8 cellular contexts compared by ENCODE assay signal in genomic region chr19:7658219-7658686, GRCh38. TPM values are rescaled to one million over a fixed set of nuclear protein-coding genes. Genes with fewer than 3 reads are reported as not detected.
DNase-seq lines count a peak whose midpoint lies in the region; ATAC-seq lines count a peak whose summit lies in the region.

No MANE protein-coding gene starts in this region.

- H3K36me3 Mint-ChIP-seq in activated T-cell treated with anti-CD3 and anti-CD28 coated beads, Interleukin-2, amount 50 U/mL, for 72 hours (ENCODE audit: insufficient read depth in 2 of 2) = no peaks in the 10 kb centered on the region

- H3K9me3 Mint-ChIP-seq in activated T-cell treated with anti-CD3 and anti-CD28 coated beads, Interleukin-2, amount 50 U/mL, for 72 hours = no peaks in the 10 kb centered on the region

- DNase-seq in activated T-cell treated with anti-CD3 and anti-CD28 coated beads for 24 hours (ENCODE audit: low read depth) (peak; percentile 32), activated T-cell treated with anti-CD3 and anti-CD28 coated beads for 4 hours (no peak), ACHN (no peak), G401 (ENCODE audit: low spot score) (no peak)
- peak; percentile 57 to 63 for DNase-seq in activated T-cell treated with anti-CD3 and anti-CD28 coated beads, Interleukin-2, amount 50 U/mL, for 72 hours
- peak; percentile 26 to 27 for DNase-seq in stimulated activated CD4-positive, alpha-beta T cell treated with anti-CD3 and anti-CD28 coated beads, Interleukin-15, amount 100 ng/mL, for 48 hours (ENCODE audit: low read depth in 2 of 2)

- peaks cover under 1% of the 10 kb centered on the region for H3K27me3 Mint-ChIP-seq in activated T-cell treated with anti-CD3 and anti-CD28 coated beads, Interleukin-2, amount 50 U/mL, for 72 hours (ENCODE audit: low read depth)

- in situ Hi-C loops in ACHN (cut with HindIII; ENCODE audit: low pct_ligation_motif_present, low pct_unique_long_range_greater_than_20kb, low sequenced_read_pairs) = no loop called here
- in situ Hi-C loops in G401 (cut with HindIII; ENCODE audit: low sequenced_read_pairs) = no loop called here

- ATAC-seq in HG03442 (IDR thresholded peaks at IDR 0.05; ENCODE audit: unreplicated experiment) (peak; percentile 53), HG02884 (IDR thresholded peaks at IDR 0.05; ENCODE audit: unreplicated experiment) (no peak)
- ATAC-seq in activated T-cell treated with anti-CD3 and anti-CD28 coated beads, Interleukin-2, amount 50 U/mL, for 72 hours (replicated peaks in 1 of 2) = peak; percentile 84 to 93

- H3K27ac Mint-ChIP-seq in activated T-cell treated with anti-CD3 and anti-CD28 coated beads, Interleukin-2, amount 50 U/mL, for 72 hours = peak overlapping the region; percentile 50

- peaks cover 31% of the 10 kb centered on the region for H3K4me1 Mint-ChIP-seq in activated T-cell treated with anti-CD3 and anti-CD28 coated beads, Interleukin-2, amount 50 U/mL, for 72 hours (ENCODE audit: low read depth)

- H3K4me3 Mint-ChIP-seq in activated T-cell treated with anti-CD3 and anti-CD28 coated beads, Interleukin-2, amount 50 U/mL, for 72 hours = peak overlapping the region; percentile 64 to 83

RNA-seq across cellular contexts. Expression of gene RETN, which starts 10.6 kb away (rescaled TPM):
- total RNA-seq in activated T-cell treated with anti-CD3 and anti-CD28 coated beads, Interleukin-2, amount 50 U/mL, for 72 hours = not detected
- total RNA-seq in G401 (2014; rRNA removed; shearing (Covaris generic)) = not detected in 2 replicates

RNA-seq across cellular contexts. Expression of gene MCEMP1, which starts 18.6 kb away (rescaled TPM):
- total RNA-seq in activated T-cell treated with anti-CD3 and anti-CD28 coated beads, Interleukin-2, amount 50 U/mL, for 72 hours = not detected
- total RNA-seq in G401 (2014; rRNA removed; shearing (Covaris generic)) = not detected in 2 replicates

RNA-seq across cellular contexts. Expression of gene STXBP2, which starts 21.3 kb away (rescaled TPM):
- total RNA-seq in activated T-cell treated with anti-CD3 and anti-CD28 coated beads, Interleukin-2, amount 50 U/mL, for 72 hours = 100 to 1,000 TPM; 132 TPM
- 0.20 TPM in 1 of 2 replicates, not detected in the other for total RNA-seq in G401 (2014; rRNA removed; shearing (Covaris generic))

RNA-seq across cellular contexts. Expression of gene TRAPPC5, which starts 22.4 kb away (rescaled TPM):
- 10 to 100 TPM; 73.0 to 78.2 TPM for total RNA-seq in activated T-cell treated with anti-CD3 and anti-CD28 coated beads, Interleukin-2, amount 50 U/mL, for 72 hours
- 131 and 153 TPM in 2 replicates for total RNA-seq in G401 (2014; rRNA removed; shearing (Covaris generic))

RNA-seq across cellular contexts. Expression of gene PCP2, which starts 24.7 kb away (rescaled TPM):
- 1 to 10 TPM; 1.9 to 2.2 TPM for total RNA-seq in activated T-cell treated with anti-CD3 and anti-CD28 coated beads, Interleukin-2, amount 50 U/mL, for 72 hours
- not detected in 2 replicates for total RNA-seq in G401 (2014; rRNA removed; shearing (Covaris generic))

Comparison
In these comparisons a context has a peak if more than half of its experiments do, and no peak if none do; other contexts are left out.
1. DNase-seq: peak in activated T-cell treated with anti-CD3 and anti-CD28 coated beads for 24 hours (single experiment), activated T-cell treated with anti-CD3 and anti-CD28 coated beads, Interleukin-2, amount 50 U/mL, for 72 hours (2 of 2) and stimulated activated CD4-positive, alpha-beta T cell treated with anti-CD3 and anti-CD28 coated beads, Interleukin-15, amount 100 ng/mL, for 48 hours (2 of 2); none in activated T-cell treated with anti-CD3 and anti-CD28 coated beads for 4 hours (single experiment), ACHN (single experiment) and G401 (single experiment).
2. RNA of gene STXBP2, which starts 21.3 kb away (total RNA-seq): 132 TPM in activated T-cell treated with anti-CD3 and anti-CD28 coated beads, Interleukin-2, amount 50 U/mL, for 72 hours; 0.20 TPM in G401; every median in the first group is over 100 times any median in the second.